ENCODE assay signal across 8 cellular contexts in the genomic region with DNA sequence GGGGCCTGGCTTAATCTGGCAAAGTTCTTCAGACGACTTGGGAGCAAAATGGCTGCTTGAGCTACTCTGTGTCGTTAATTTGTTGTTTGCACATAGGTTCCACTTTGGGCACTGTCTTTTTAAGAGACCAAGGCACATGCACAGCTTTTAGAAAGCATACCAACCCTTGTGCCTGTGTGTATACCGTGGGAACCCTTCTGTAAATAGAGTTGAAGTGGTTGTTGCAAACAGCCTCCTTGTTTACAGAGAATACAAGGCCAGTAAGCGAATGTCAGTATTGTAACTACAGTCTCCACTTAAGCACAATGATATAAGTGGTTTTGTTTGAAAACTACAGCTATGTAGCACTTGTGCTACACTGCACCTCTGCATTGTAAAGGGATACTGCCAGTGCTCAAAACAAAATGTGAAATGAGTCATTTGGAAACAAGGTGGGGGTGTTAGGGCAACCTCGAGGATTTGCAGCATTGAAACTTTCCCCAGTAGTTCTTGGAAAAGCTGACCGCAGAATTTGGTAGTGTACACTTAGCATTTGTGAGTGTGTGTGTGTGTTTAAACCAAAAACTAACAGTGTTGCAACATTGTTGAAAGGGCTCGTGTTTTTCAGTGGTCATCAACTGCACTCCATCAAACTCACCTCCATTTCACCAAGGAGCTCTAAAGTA.
DNase-seq lines count a peak whose midpoint lies in the region; ATAC-seq and TF ChIP-seq lines count a peak whose summit lies in the region.

No MANE protein-coding gene starts in this region.

- no peaks in the 10 kb centered on the region for H3K79me2 ChIP-seq in smooth muscle cell (ENCODE audit: low read depth)

- peak overlapping the region; percentile 87 for H3K27ac Mint-ChIP-seq in activated T-cell treated with anti-CD3 and anti-CD28 coated beads, Interleukin-2, amount 50 U/mL, for 24 hours

- H4K20me1 ChIP-seq in smooth muscle cell (ENCODE audit: low read depth): no peaks in the 10 kb centered on the region

- no peak overlapping the region for H3K9ac ChIP-seq in smooth muscle cell (ENCODE audit: low read depth)

- H2AFZ ChIP-seq in smooth muscle cell (ENCODE audit: low read depth): no peak overlapping the region

- no peak overlapping the region for H3K4me3 ChIP-seq in smooth muscle cell

- peaks cover 95% of the 10 kb centered on the region for H3K36me3 Mint-ChIP-seq in activated T-cell treated with anti-CD3 and anti-CD28 coated beads, Interleukin-2, amount 50 U/mL, for 24 hours (ENCODE audit: low read depth)

- WGBS in smooth muscle cell (ENCODE audit: low lambda C conversion rate): 53% methylated on average over 7 of the region's 7 CpGs

- ATAC-seq in GM18870 (IDR thresholded peaks at IDR 0.05; ENCODE audit: unreplicated experiment): peak; percentile 63
- ATAC-seq in HG03159 (IDR thresholded peaks at IDR 0.05; ENCODE audit: unreplicated experiment): peak; percentile 43

- peak overlapping the region; percentile 53 for H3K4me3 Mint-ChIP-seq in activated T-cell treated with anti-CD3 and anti-CD28 coated beads, Interleukin-2, amount 50 U/mL, for 24 hours

- no peaks in the 10 kb centered on the region for H3F3A ChIP-seq in smooth muscle cell (ENCODE audit: low read depth)

- no peak for TF ChIP-seq CTCF in smooth muscle cell (IDR thresholded peaks at IDR 0.05; ENCODE audit: borderline replicate concordance, insufficient read depth, poor library complexity, severe bottlenecking)

- H3K4me2 ChIP-seq in smooth muscle cell: peak overlapping the region; percentile 12

- peaks cover 10% of the 10 kb centered on the region for H3K4me1 ChIP-seq in smooth muscle cell (ENCODE audit: low read depth)

- H3K27ac ChIP-seq in smooth muscle cell (ENCODE audit: low read depth): no peak overlapping the region

- H3K36me3 ChIP-seq in smooth muscle cell (ENCODE audit: low read depth): peaks cover 6% of the 10 kb centered on the region

- DNase-seq in activated T-cell treated with anti-CD3 and anti-CD28 coated beads, Interleukin-2, amount 50 U/mL, for 24 hours: no peak
- DNase-seq in smooth muscle cell (lab: John Stamatoyannopoulos, UW; ENCODE audit: unreplicated experiment) (no peak), NCI-H1694 (lab: John Stamatoyannopoulos, UW) (no peak), NOMO-1 treated with dmso at 0.1 percent for 144 hours (lab: John Stamatoyannopoulos, UW; ENCODE audit: unreplicated experiment) (no peak), T1000 (lab: John Stamatoyannopoulos, UW) (no peak)
- DNase-seq in effector CD8-positive, alpha-beta T cell (lab: John Stamatoyannopoulos, UW): no peak

- H3K9me3 ChIP-seq in smooth muscle cell (replicated peaks; ENCODE audit: low read depth): no peaks in the 10 kb centered on the region

- peaks cover 53% of the 10 kb centered on the region for H3K4me1 Mint-ChIP-seq in activated T-cell treated with anti-CD3 and anti-CD28 coated beads, Interleukin-2, amount 50 U/mL, for 24 hours (ENCODE audit: low read depth)

- no peaks in the 10 kb centered on the region for H3K27me3 ChIP-seq in smooth muscle cell (ENCODE audit: low read depth)

- no peaks in the 10 kb centered on the region for H3K9me3 Mint-ChIP-seq in activated T-cell treated with anti-CD3 and anti-CD28 coated beads, Interleukin-2, amount 50 U/mL, for 24 hours

- no peaks in the 10 kb centered on the region for H3K27me3 Mint-ChIP-seq in activated T-cell treated with anti-CD3 and anti-CD28 coated beads, Interleukin-2, amount 50 U/mL, for 24 hours
